In the genomic region with DNA sequence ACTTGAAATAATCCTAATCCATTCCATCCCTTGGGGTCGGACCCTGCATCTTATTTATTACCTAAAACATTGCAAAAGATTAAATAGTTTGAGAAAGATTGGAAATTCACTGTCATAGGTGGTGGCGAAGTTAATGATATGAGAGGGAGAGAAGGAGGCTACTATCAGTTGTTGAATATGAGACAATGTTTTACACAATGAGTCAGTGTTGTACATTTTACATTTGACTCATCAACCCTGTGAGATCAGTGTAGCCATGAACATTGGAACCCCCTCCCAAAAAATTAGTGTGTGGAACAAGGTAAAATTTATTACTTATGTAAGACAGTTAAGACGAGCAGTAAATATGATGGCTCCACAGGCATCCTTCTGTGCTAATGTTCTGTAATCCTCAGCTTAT, we compare ENCODE assay signal across 22 cellular contexts.
"Had no signal": no experiment of that assay in that cellular context is flagged by ENCODE, and none has a peak within 500 bp of the region (broad histone marks: within the 10 kb centered on the region; RNA-seq: fewer than 3 reads in every experiment).

No MANE protein-coding gene starts in this region.

- H3K27me3 ChIP-seq: colonic mucosa, esophagus squamous epithelium, foreskin keratinocyte, gastrocnemius medialis, gastroesophageal sphincter, heart left ventricle had no signal

- H3K9me3 ChIP-seq: colonic mucosa, esophagus squamous epithelium, gastrocnemius medialis, gastroesophageal sphincter had no signal

- DNase-seq: colonic mucosa; cortex of kidney; dermis blood vessel endothelial cell; dorsolateral prefrontal cortex; effector CD4-positive, alpha-beta T cell; effector CD8-positive, alpha-beta T cell; effector memory CD4-positive, alpha-beta T cell; effector memory CD8-positive, alpha-beta T cell; endodermal cell; erythroblast; esophagus squamous epithelium; foreskin fibroblast; foreskin keratinocyte; foreskin melanocyte; gastrocnemius medialis; glutamatergic neuron; head of caudate nucleus; heart left ventricle; heart right ventricle had no signal

- H3K4me3 ChIP-seq: colonic mucosa, coronary artery, dorsolateral prefrontal cortex, esophagus squamous epithelium, gastrocnemius medialis, gastroesophageal sphincter, heart left ventricle, heart right ventricle had no signal

- H3K27ac ChIP-seq: colonic mucosa, coronary artery, dorsolateral prefrontal cortex, epithelial cell of prostate, esophagus squamous epithelium, foreskin keratinocyte, gastrocnemius medialis, gastroesophageal sphincter, heart left ventricle, heart right ventricle had no signal

- H3K4me1 ChIP-seq: colonic mucosa, esophagus squamous epithelium, foreskin keratinocyte, gastrocnemius medialis, gastroesophageal sphincter, heart left ventricle, heart right ventricle had no signal

- H3K36me3 ChIP-seq: colonic mucosa, esophagus squamous epithelium, gastrocnemius medialis, gastroesophageal sphincter, heart left ventricle, heart right ventricle had no signal
